Comparison of ENCODE assay signal across 1 cellular context in genomic region chr11:77130763-77131513, GRCh38.
TF ChIP-seq lines count a peak whose summit lies in the region.

No MANE protein-coding gene starts in this region.

TF ChIP-seq in HepG2, 621 proteins besides CTCF, POLR2A, EP300 and RAD21 (continued from another document):
- TF ChIP-seq ZBTB39 (CRISPR knock-in tag; IDR thresholded peaks at IDR 0.05) (no peak), NCOR1 (IDR thresholded peaks at IDR 0.05; ENCODE audit: borderline replicate concordance, low read length) (no peak), ZBTB3 (CRISPR knock-in tag; IDR thresholded peaks at IDR 0.05; ENCODE audit: borderline replicate concordance, low read depth) (no peak), CREB1 (IDR thresholded peaks at IDR 0.05) (no peak), CREB1 (CRISPR knock-in tag; IDR thresholded peaks at IDR 0.05) (no peak), HOXA9 (CRISPR knock-in tag; IDR thresholded peaks at IDR 0.05; ENCODE audit: borderline replicate concordance) (no peak), ZZZ3 (CRISPR knock-in tag; IDR thresholded peaks at IDR 0.05; ENCODE audit: borderline replicate concordance) (no peak), THAP9 (CRISPR knock-in tag; IDR thresholded peaks at IDR 0.05; ENCODE audit: borderline replicate concordance) (no peak), ZNF615 (CRISPR knock-in tag; IDR thresholded peaks at IDR 0.05; ENCODE audit: borderline replicate concordance) (no peak), ZNF644 (CRISPR knock-in tag; IDR thresholded peaks at IDR 0.05; ENCODE audit: low read depth) (peak; percentile 39; the same call in 1 of the 2 replicates), ZNF616 (CRISPR knock-in tag; IDR thresholded peaks at IDR 0.05; ENCODE audit: low read depth) (no peak), TEAD2 (CRISPR knock-in tag; IDR thresholded peaks at IDR 0.05) (no peak), ZNF430 (CRISPR knock-in tag; IDR thresholded peaks at IDR 0.05) (peak; percentile 29; the same call in 1 of the 2 replicates), MIXL1 (CRISPR knock-in tag; IDR thresholded peaks at IDR 0.05) (0 out of 2 replicates have a peak, but pooled peaks have one; percentile 40), ZNF816 (CRISPR knock-in tag; IDR thresholded peaks at IDR 0.05; ENCODE audit: borderline replicate concordance) (no peak), ETV5 (CRISPR knock-in tag; IDR thresholded peaks at IDR 0.05; ENCODE audit: borderline replicate concordance) (no peak), ZSCAN30 (CRISPR knock-in tag; IDR thresholded peaks at IDR 0.05) (no peak), ZNF788 (CRISPR knock-in tag; IDR thresholded peaks at IDR 0.05; ENCODE audit: borderline replicate concordance) (peak; percentile 60; the same call in 1 of the 2 replicates), GLI4 (CRISPR knock-in tag; IDR thresholded peaks at IDR 0.05; ENCODE audit: borderline replicate concordance) (no peak), XBP1 (CRISPR knock-in tag; IDR thresholded peaks at IDR 0.05) (no peak), THYN1 (CRISPR knock-in tag; IDR thresholded peaks at IDR 0.05; ENCODE audit: borderline replicate concordance, low read depth) (no peak), ZNF234 (CRISPR knock-in tag; conservative IDR thresholded peaks at IDR 0.05) (no peak), GTF2F1 (IDR thresholded peaks at IDR 0.05; ENCODE audit: low read length) (no peak), ZNF296 (CRISPR knock-in tag; conservative IDR thresholded peaks at IDR 0.05) (no peak), ARNT2 (CRISPR knock-in tag; IDR thresholded peaks at IDR 0.05; ENCODE audit: low read depth) (no peak), ATAD3A (CRISPR knock-in tag; IDR thresholded peaks at IDR 0.05) (no peak), STAT6 (CRISPR knock-in tag; IDR thresholded peaks at IDR 0.05; ENCODE audit: borderline replicate concordance) (no peak), FOXO1 (CRISPR knock-in tag; IDR thresholded peaks at IDR 0.05) (no peak), ARID2 (CRISPR knock-in tag; IDR thresholded peaks at IDR 0.05; ENCODE audit: borderline replicate concordance) (no peak), HNF1B (CRISPR knock-in tag; IDR thresholded peaks at IDR 0.05) (peak; percentile 90), ZNF160 (CRISPR knock-in tag; IDR thresholded peaks at IDR 0.05) (no peak), ZNF576 (CRISPR knock-in tag; IDR thresholded peaks at IDR 0.05) (no peak), TAF1 (CRISPR knock-in tag; IDR thresholded peaks at IDR 0.05) (peak; percentile 15; the same call in 1 of the 2 replicates), CC2D1A (CRISPR knock-in tag; IDR thresholded peaks at IDR 0.05) (no peak), PRMT3 (CRISPR knock-in tag; IDR thresholded peaks at IDR 0.05; ENCODE audit: borderline replicate concordance, low read depth) (no peak), REPIN1 (CRISPR knock-in tag; IDR thresholded peaks at IDR 0.05; ENCODE audit: borderline replicate concordance, low read depth) (peak; percentile 69; the same call in 1 of the 2 replicates), ZGPAT (CRISPR knock-in tag; IDR thresholded peaks at IDR 0.05) (peak; percentile 78), ELF1 (CRISPR knock-in tag; IDR thresholded peaks at IDR 0.05) (no peak), ZNF136 (CRISPR knock-in tag; IDR thresholded peaks at IDR 0.05; ENCODE audit: low read depth) (no peak), ZBTB26 (CRISPR knock-in tag; IDR thresholded peaks at IDR 0.05; ENCODE audit: borderline replicate concordance) (no peak), ZNF891 (CRISPR knock-in tag; IDR thresholded peaks at IDR 0.05) (no peak), YEATS4 (CRISPR knock-in tag; IDR thresholded peaks at IDR 0.05; ENCODE audit: borderline replicate concordance) (peak; percentile 53; the same call in 1 of the 2 replicates), RORA (CRISPR knock-in tag; IDR thresholded peaks at IDR 0.05) (no peak), PCBP2 (optimal IDR thresholded peaks at IDR 0.05; ENCODE audit: low read depth, low read length, poor library complexity, severe bottlenecking) (no peak), ZNF510 (CRISPR knock-in tag; IDR thresholded peaks at IDR 0.05; ENCODE audit: low read depth) (no peak)
- TF ChIP-seq, protein P1, sequence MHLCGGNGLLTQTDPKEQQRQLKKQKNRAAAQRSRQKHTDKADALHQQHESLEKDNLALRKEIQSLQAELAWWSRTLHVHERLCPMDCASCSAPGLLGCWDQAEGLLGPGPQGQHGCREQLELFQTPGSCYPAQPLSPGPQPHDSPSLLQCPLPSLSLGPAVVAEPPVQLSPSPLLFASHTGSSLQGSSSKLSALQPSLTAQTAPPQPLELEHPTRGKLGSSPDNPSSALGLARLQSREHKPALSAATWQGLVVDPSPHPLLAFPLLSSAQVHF (CRISPR knock-in tag; IDR thresholded peaks at IDR 0.05): no peak
- TF ChIP-seq, protein P2, sequence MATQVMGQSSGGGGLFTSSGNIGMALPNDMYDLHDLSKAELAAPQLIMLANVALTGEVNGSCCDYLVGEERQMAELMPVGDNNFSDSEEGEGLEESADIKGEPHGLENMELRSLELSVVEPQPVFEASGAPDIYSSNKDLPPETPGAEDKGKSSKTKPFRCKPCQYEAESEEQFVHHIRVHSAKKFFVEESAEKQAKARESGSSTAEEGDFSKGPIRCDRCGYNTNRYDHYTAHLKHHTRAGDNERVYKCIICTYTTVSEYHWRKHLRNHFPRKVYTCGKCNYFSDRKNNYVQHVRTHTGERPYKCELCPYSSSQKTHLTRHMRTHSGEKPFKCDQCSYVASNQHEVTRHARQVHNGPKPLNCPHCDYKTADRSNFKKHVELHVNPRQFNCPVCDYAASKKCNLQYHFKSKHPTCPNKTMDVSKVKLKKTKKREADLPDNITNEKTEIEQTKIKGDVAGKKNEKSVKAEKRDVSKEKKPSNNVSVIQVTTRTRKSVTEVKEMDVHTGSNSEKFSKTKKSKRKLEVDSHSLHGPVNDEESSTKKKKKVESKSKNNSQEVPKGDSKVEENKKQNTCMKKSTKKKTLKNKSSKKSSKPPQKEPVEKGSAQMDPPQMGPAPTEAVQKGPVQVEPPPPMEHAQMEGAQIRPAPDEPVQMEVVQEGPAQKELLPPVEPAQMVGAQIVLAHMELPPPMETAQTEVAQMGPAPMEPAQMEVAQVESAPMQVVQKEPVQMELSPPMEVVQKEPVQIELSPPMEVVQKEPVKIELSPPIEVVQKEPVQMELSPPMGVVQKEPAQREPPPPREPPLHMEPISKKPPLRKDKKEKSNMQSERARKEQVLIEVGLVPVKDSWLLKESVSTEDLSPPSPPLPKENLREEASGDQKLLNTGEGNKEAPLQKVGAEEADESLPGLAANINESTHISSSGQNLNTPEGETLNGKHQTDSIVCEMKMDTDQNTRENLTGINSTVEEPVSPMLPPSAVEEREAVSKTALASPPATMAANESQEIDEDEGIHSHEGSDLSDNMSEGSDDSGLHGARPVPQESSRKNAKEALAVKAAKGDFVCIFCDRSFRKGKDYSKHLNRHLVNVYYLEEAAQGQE (IDR thresholded peaks at IDR 0.05; ENCODE audit: borderline replicate concordance in 1 of 2, low read depth in 1 of 2, low read length in 2 of 2): no peak
